Comparison of ENCODE assay signal across 9 cellular contexts in genomic region chr2:208363485-208363884, GRCh38.
DNase-seq lines count a peak whose midpoint lies in the region; ATAC-seq and TF ChIP-seq lines count a peak whose summit lies in the region.
"Had no signal": no experiment of that assay in that cellular context is flagged by ENCODE, and none has a peak within 500 bp of the region (broad histone marks: within the 10 kb centered on the region; RNA-seq: fewer than 3 reads in every experiment).

No MANE protein-coding gene starts in this region.

- peak; percentile 54 for ATAC-seq in GM21529 (IDR thresholded peaks at IDR 0.05; ENCODE audit: unreplicated experiment)
- no peak for ATAC-seq in GM21786 (IDR thresholded peaks at IDR 0.05; ENCODE audit: unreplicated experiment)

- DNase-seq in EL (peak; percentile 87), HS-27A (ENCODE audit: low read depth) (peak; percentile 36), epithelial cell of esophagus (ENCODE audit: low read depth) (peak; percentile 19), OCI-M2 (lab: John Stamatoyannopoulos, UW; ENCODE audit: unreplicated experiment) (no peak), NCI-H146 (lab: John Stamatoyannopoulos, UW) (no peak), nucleus accumbens (lab: John Stamatoyannopoulos, UW) (no peak)
- DNase-seq: activated effector memory CD4-positive, alpha-beta T cell treated with anti-CD3 and anti-CD28 coated beads, Interleukin-2, amount 50 U/mL, for 16 hours had no signal

- H3K4me3 ChIP-seq in epithelial cell of esophagus (ENCODE audit: low read length) = no peak overlapping the region

- TF ChIP-seq CTCF in epithelial cell of esophagus (IDR thresholded peaks at IDR 0.05; ENCODE audit: insufficient read depth, low read depth, low read length, missing control alignments) = no peak

Comparison
In these comparisons a context has a peak if more than half of its experiments do, and no peak if none do; other contexts are left out.
1. DNase-seq: peak in EL (single experiment), HS-27A (single experiment) and epithelial cell of esophagus (single experiment); none in OCI-M2 (single experiment), NCI-H146 (single experiment) and nucleus accumbens (0 of 56).